8 cellular contexts compared by ENCODE assay signal in the genomic region with DNA sequence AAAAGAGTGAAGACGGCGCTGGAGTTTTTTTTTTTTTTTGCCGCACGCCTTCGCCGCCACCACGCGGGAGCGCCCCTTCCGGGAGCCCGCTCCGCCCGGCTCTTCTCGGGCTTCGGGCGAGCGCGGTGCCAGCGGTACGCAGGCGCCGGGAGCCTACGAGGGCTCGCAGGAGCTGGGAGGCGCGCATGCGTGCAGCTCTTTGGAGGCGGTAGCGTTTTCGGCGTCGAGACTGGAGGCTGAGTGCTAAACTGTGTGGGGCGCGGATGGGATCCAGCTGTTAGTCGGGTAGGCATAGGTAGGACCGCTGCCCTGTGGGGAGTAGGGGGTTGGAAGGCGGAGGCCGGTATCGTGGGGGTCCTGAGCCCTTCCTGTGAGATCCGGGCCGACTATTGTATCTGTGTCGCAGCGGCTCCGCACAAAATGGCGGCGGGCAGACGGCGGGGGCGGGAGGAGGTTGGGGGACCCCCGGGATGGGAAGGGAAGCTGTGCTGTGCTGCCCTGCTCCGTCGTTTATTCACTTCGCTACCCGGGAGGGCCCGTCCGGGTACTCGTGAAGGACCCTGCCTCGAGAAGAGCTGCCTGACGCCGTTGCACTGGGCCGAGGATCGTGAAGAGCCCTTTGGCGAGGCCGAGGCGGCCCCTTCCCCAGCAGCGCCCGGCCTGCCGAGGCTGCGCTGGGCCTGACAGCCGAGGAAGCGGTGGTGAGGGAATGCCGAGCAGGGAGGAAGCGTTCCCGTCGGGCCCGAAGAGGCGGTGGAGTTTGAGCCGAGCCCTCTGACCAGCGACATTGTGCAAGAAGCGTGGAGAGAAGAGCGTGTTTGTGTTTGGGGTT.
A peak's percentile ranks its signal among the peaks of the same experiment; 100 is the strongest.
DNase-seq lines count a peak whose midpoint lies in the region; ATAC-seq and TF ChIP-seq lines count a peak whose summit lies in the region.

A gene with protein sequence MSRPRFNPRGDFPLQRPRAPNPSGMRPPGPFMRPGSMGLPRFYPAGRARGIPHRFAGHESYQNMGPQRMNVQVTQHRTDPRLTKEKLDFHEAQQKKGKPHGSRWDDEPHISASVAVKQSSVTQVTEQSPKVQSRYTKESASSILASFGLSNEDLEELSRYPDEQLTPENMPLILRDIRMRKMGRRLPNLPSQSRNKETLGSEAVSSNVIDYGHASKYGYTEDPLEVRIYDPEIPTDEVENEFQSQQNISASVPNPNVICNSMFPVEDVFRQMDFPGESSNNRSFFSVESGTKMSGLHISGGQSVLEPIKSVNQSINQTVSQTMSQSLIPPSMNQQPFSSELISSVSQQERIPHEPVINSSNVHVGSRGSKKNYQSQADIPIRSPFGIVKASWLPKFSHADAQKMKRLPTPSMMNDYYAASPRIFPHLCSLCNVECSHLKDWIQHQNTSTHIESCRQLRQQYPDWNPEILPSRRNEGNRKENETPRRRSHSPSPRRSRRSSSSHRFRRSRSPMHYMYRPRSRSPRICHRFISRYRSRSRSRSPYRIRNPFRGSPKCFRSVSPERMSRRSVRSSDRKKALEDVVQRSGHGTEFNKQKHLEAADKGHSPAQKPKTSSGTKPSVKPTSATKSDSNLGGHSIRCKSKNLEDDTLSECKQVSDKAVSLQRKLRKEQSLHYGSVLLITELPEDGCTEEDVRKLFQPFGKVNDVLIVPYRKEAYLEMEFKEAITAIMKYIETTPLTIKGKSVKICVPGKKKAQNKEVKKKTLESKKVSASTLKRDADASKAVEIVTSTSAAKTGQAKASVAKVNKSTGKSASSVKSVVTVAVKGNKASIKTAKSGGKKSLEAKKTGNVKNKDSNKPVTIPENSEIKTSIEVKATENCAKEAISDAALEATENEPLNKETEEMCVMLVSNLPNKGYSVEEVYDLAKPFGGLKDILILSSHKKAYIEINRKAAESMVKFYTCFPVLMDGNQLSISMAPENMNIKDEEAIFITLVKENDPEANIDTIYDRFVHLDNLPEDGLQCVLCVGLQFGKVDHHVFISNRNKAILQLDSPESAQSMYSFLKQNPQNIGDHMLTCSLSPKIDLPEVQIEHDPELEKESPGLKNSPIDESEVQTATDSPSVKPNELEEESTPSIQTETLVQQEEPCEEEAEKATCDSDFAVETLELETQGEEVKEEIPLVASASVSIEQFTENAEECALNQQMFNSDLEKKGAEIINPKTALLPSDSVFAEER (N-terminal part only) (plus strand): TSS at position 202 of the 832 bp plus-strand sequence. CDS start 17,173 bp downstream, outside the sequence.

- DNase-seq in Ammon's horn (ENCODE audit: low spot score) (peak; percentile 94), NCI-H510A (lab: John Stamatoyannopoulos, UW) (peak; percentile 87), choroid plexus epithelial cell (ENCODE audit: low read depth) (peak; percentile 95), kidney tubule cell (ENCODE audit: low spot score) (peak; percentile 94)
- DNase-seq in activated CD4-positive, alpha-beta T cell treated with anti-CD3 and anti-CD28 coated beads for 24 hours (ENCODE audit: low read depth in 2 of 2), result peak; percentile 87 to 88
- peak; percentile 82 to 89 (median 84) for DNase-seq in stimulated activated CD4-positive, alpha-beta T cell treated with anti-CD3 and anti-CD28 coated beads, Interleukin-1b, Interleukin-23, amount 100 ng/mL, for 24 hours (ENCODE audit: low read depth in 4 of 4, low spot score in 1 of 4)

- ATAC-seq in GM19043 (IDR thresholded peaks at IDR 0.05; ENCODE audit: low read depth, unreplicated experiment) (peak; percentile 96), HG03378 (IDR thresholded peaks at IDR 0.05; ENCODE audit: unreplicated experiment) (peak; percentile 94)

- peak within 1 kb of the TSS; percentile 94 for H3K4me3 ChIP-seq in choroid plexus epithelial cell (ENCODE audit: low read depth, low read length)

- peak; percentile 57 for TF ChIP-seq CTCF in choroid plexus epithelial cell (conservative IDR thresholded peaks at IDR 0.05; ENCODE audit: low read depth, low read length)

Comparison
In these comparisons a context has a peak if more than half of its experiments do, and no peak if none do; other contexts are left out.
1. Peak in every context shown above with its lines: DNase-seq, ATAC-seq and H3K4me3 ChIP-seq.